Comparison of ENCODE assay signal across 8 cellular contexts in the genomic region with DNA sequence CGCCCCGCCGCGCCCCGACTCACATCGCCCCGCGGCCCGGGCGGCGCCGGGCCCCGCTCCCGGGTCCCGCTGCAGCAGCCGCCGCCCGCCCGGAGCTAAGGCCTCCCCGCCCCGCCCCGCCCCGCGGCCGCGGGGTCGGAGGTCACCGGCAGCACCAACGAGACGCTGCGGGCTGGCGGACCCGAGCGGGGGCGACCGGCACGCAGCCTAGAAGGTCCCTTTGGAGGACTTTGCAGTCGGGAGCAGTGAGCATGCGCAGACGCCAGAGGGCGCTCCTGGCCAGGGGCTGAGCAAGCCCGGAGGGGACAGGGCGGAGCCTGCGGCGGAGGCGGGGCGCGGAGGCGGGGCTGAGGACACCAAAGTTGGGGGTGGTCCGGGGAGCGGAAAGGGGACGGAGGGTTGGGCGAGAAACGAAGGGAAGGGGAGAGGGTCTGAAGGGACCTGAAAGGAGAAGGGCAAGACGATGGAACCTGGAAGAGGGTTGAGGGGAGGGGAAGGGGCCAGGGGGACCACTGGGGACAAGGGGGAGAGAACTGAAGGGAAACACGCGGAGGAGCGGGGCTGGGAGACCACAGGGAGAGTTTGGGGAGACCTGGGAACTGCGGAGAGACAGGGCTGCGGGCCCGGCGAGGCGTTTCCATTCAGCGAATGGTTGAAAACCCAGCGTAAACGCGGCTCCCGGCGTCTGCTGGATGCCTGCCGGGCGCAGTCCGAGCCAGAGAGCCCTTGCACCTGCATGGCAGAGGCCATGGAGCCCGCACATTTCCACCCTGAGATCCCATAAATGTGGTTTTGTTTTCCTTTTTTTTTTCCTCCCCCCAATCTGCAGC. TPM values are rescaled to one million over a fixed set of nuclear protein-coding genes. Genes with fewer than 3 reads are reported as not detected.
DNase-seq lines count a peak whose midpoint lies in the region; ATAC-seq and TF ChIP-seq lines count a peak whose summit lies in the region.

A gene with protein sequence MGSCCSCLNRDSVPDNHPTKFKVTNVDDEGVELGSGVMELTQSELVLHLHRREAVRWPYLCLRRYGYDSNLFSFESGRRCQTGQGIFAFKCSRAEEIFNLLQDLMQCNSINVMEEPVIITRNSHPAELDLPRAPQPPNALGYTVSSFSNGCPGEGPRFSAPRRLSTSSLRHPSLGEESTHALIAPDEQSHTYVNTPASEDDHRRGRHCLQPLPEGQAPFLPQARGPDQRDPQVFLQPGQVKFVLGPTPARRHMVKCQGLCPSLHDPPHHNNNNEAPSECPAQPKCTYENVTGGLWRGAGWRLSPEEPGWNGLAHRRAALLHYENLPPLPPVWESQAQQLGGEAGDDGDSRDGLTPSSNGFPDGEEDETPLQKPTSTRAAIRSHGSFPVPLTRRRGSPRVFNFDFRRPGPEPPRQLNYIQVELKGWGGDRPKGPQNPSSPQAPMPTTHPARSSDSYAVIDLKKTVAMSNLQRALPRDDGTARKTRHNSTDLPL (minus strand): TSS at position 108 of the 830 bp plus-strand sequence. CDS start 2,913 bp downstream, outside the sequence.

- no peaks in the 10 kb centered on the region for H3K9me3 ChIP-seq in cardiac muscle cell (ENCODE audit: low read depth)

- H3K36me3 ChIP-seq in cardiac muscle cell, result peaks cover 5% of the 10 kb centered on the region

- H3K27ac ChIP-seq in cardiac muscle cell, result peak within 1 kb of the TSS; percentile 75

- peak; percentile 92 for TF ChIP-seq CTCF in GM12873 (IDR thresholded peaks at IDR 0.05; ENCODE audit: insufficient read depth, low read depth, low read length, missing control alignments)
- peak; percentile 87 for TF ChIP-seq CTCF in cardiac muscle cell (IDR thresholded peaks at IDR 0.05; ENCODE audit: low read depth, low read length)
- peak; percentile 95 for TF ChIP-seq CTCF in type B pancreatic cell (conservative IDR thresholded peaks at IDR 0.05)

- ATAC-seq in HG02642 (IDR thresholded peaks at IDR 0.05; ENCODE audit: poor library complexity, unreplicated experiment), result peak; percentile 93

- H3K9me3 Mint-ChIP-seq in type B pancreatic cell, result no peaks in the 10 kb centered on the region

- H3K27ac Mint-ChIP-seq in type B pancreatic cell, result peak within 1 kb of the TSS; percentile 82

- H3K27me3 Mint-ChIP-seq in type B pancreatic cell, result peaks cover 11% of the 10 kb centered on the region

- H3K4me1 ChIP-seq in cardiac muscle cell (ENCODE audit: low read depth), result peaks cover 16% of the 10 kb centered on the region

- DNase-seq in NCI-H1092 treated with DMSO at 0.1 percent for 48 hours (lab: John Stamatoyannopoulos, UW), result peak; percentile 87
- peak; percentile 92 for DNase-seq in SKM-1 treated with dmso at 0.1 percent for 144 hours (lab: John Stamatoyannopoulos, UW; ENCODE audit: unreplicated experiment)
- peak; percentile 98 for DNase-seq in activated naive CD8-positive, alpha-beta T cell treated with anti-CD3 and anti-CD28 coated beads, Interleukin-2, amount 50 U/mL, for 16 hours (ENCODE audit: low read depth, low spot score)
- DNase-seq in cardiac muscle cell (ENCODE audit: low read depth in 1 of 2, low spot score in 1 of 2), result peak; percentile 97
- peak; percentile 97 for DNase-seq in pons (ENCODE audit: low spot score)
- DNase-seq in type B pancreatic cell (ENCODE audit: extremely low spot score, unreplicated experiment), result peak; percentile 99

- H3K4me3 ChIP-seq in cardiac muscle cell, result peak within 1 kb of the TSS; percentile 68

- no peaks in the 10 kb centered on the region for H3K36me3 Mint-ChIP-seq in type B pancreatic cell

- H3K4me3 Mint-ChIP-seq in type B pancreatic cell, result peak within 1 kb of the TSS; percentile 97

- no peaks in the 10 kb centered on the region for H3K27me3 ChIP-seq in cardiac muscle cell

- H3K4me1 Mint-ChIP-seq in type B pancreatic cell (ENCODE audit: unreplicated experiment), result peaks cover 23% of the 10 kb centered on the region

RNA-seq across cellular contexts. Expression of the gene that starts here (rescaled TPM):
- total RNA-seq in cardiac muscle cell (24.7 and 25.9 TPM in 2 replicates), type B pancreatic cell (ENCODE audit: low replicate concordance) (2.2 and 7.0 TPM in 2 replicates)
- polyA plus RNA-seq in cardiac muscle cell, result 25.3 and 31.6 TPM in 2 replicates

Comparison
In these comparisons a context has a peak if more than half of its experiments do, and no peak if none do; other contexts are left out.
1. Peak in every context shown above with its lines: DNase-seq, ATAC-seq, H3K4me3 ChIP-seq and H3K27ac ChIP-seq.